In the genomic region with DNA sequence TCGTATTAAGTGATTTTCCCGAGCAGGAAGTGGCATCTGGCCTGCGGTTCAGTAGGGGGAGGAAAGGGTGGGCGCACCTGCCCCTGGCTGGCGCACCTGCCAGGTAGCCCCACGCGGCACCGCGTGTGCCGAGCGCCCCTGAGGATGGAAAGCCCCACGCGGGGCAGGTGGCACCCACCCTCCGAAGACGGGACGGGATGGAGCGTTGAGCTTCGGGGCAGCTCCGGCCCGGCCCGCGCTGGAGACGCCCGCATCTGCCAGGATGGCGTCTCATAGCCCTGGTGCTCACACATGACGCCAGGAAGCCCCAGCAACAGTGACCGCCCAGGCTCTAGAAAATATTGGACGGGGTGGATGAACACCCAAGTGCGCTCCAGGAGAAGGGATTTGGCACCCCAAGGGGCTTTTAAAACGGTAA, we compare ENCODE assay signal across 8 cellular contexts. TPM values are rescaled to one million over a fixed set of nuclear protein-coding genes. Genes with fewer than 3 reads are reported as not detected.
DNase-seq lines count a peak whose midpoint lies in the region; ATAC-seq, FAIRE-seq and TF ChIP-seq lines count a peak whose summit lies in the region.

No MANE protein-coding gene starts in this region.

- no peaks in the 10 kb centered on the region for H3K4me1 ChIP-seq in HUES64 (ENCODE audit: insufficient read depth, low read length)
- H3K4me1 ChIP-seq in body of pancreas, result peaks cover 30% of the 10 kb centered on the region
- peaks cover 25% of the 10 kb centered on the region for H3K4me1 ChIP-seq in lower lobe of right lung
- H3K4me1 ChIP-seq in aorta (ENCODE audit: control insufficient read depth in 1 of 2, insufficient read depth in 2 of 2, low read length in 2 of 2), result no peaks in the 10 kb centered on the region

- H3K27ac ChIP-seq in HUES64 (ENCODE audit: low read depth, low read length) (no peak overlapping the region), body of pancreas (peak overlapping the region in 3 of 4 donors; percentile 66 to 83 (median 82)), lower lobe of right lung (peak overlapping the region; percentile 91), aorta (ENCODE audit: low read depth in 1 of 2, low read length in 2 of 2) (peak overlapping the region; percentile 47 to 99)

- WGBS in HUES64, result 7% methylated on average over 30 of the region's 30 CpGs
- WGBS in body of pancreas, 2 donors, result 3% methylated on average over 14 to 30 of the region's 30 CpGs
- WGBS in aorta, 2 donors, result 3 to 5% methylated on average over 30 of the region's 30 CpGs

- peaks cover 90% of the 10 kb centered on the region for H3K27me3 ChIP-seq in HUES64 (ENCODE audit: insufficient read depth, low read length)
- peaks cover 0 to 28% of the 10 kb centered on the region in 2 donors for H3K27me3 ChIP-seq in body of pancreas
- H3K27me3 ChIP-seq in lower lobe of right lung (ENCODE audit: low read depth), result peaks cover 23% of the 10 kb centered on the region
- H3K27me3 ChIP-seq in aorta (ENCODE audit: control insufficient read depth in 1 of 2, insufficient read depth in 2 of 2, low read length in 1 of 2), result no peaks in the 10 kb centered on the region

- H3K36me3 ChIP-seq in HUES64 (ENCODE audit: insufficient read depth, low read length) (no peaks in the 10 kb centered on the region), body of pancreas (replicated peaks in 1 of 2; ENCODE audit: insufficient read depth in 1 of 2, low read depth in 2 of 2) (no peaks in the 10 kb centered on the region), lower lobe of right lung (no peaks in the 10 kb centered on the region), aorta (ENCODE audit: control insufficient read depth in 1 of 2, insufficient read depth in 2 of 2, low read length in 1 of 2) (no peaks in the 10 kb centered on the region)

- H3K4me3 ChIP-seq in AG10803 (ENCODE audit: low read length) (peak overlapping the region; percentile 55), HUES64 (ENCODE audit: low read length) (peak overlapping the region; percentile 54), body of pancreas (no peak overlapping the region), lower lobe of right lung (peak overlapping the region; percentile 62), aorta (ENCODE audit: low read length in 2 of 2) (peak overlapping the region in 1 of 2 donors; percentile 81)

- no peak for FAIRE-seq in RCC 7860 (lab: Jason Lieb, UNC)

- DNase-seq in AG10803 (ENCODE audit: low read depth) (peak; percentile 26), body of pancreas (no peak), lower lobe of right lung (no peak), aorta (peak; percentile 60 to 85), RCC 7860 (ENCODE audit: low spot score) (no peak), UCSD-AML1 (lab: John Stamatoyannopoulos, UW; ENCODE audit: unreplicated experiment) (no peak)
- no peak for DNase-seq in NK-92 treated with Interleukin-12 subunit alpha and Interleukin-12 subunit beta, amount 100 ng/mL, for 24 hours (lab: John Stamatoyannopoulos, UW)

- H3K9me3 ChIP-seq in HUES64 (ENCODE audit: insufficient read depth, low read depth, low read length) (no peaks in the 10 kb centered on the region), body of pancreas (no peaks in the 10 kb centered on the region), lower lobe of right lung (no peaks in the 10 kb centered on the region), aorta (ENCODE audit: control insufficient read depth, low read length) (no peaks in the 10 kb centered on the region)

- TF ChIP-seq CTCF in AG10803 (conservative IDR thresholded peaks at IDR 0.05; ENCODE audit: low read length) (no peak), body of pancreas (IDR thresholded peaks at IDR 0.05) (no peak), lower lobe of right lung (IDR thresholded peaks at IDR 0.05) (no peak)

- H3K9ac ChIP-seq in HUES64 (ENCODE audit: low read depth, low read length), result no peak overlapping the region

- intact Hi-C loops in body of pancreas (cut with DNase I), result no loop called here
- intact Hi-C loops in lower lobe of right lung (cut with DNase I), result no loop called here
- intact Hi-C loops in aorta (cut with DNase I), result loop anchor here (2.0 to 10.0 kb wide), 3 partner anchors 62 to 639 kb away; a partner anchor contains a TSS

- ATAC-seq in body of pancreas, result no peak
- ATAC-seq in lower lobe of right lung, result peak; percentile 4 to 21
- peak; percentile 54 for ATAC-seq in aorta (ENCODE audit: low FRiP score)

- TF ChIP-seq POLR2A in body of pancreas (IDR thresholded peaks at IDR 0.05), result no peak

RNA-seq across cellular contexts. Expression of a gene that starts 2.5 kb away (rescaled TPM):
- polyA plus RNA-seq in HUES64 (2013, experiment 1 of 2), result 3.4 TPM
- polyA plus RNA-seq in HUES64 (2013, experiment 2 of 2), result 7.1 TPM
- total RNA-seq in body of pancreas (1 to 10 TPM; 5.2 to 5.9 TPM), lower lobe of right lung (21.4 TPM), aorta (10 to 100 TPM; 37.2 to 39.2 TPM)
- polyA plus RNA-seq in aorta, result 1 to 10 TPM; 2.0 to 7.2 TPM

Comparison
In these comparisons a context has a peak if more than half of its experiments do, and no peak if none do; other contexts are left out.
1. DNase-seq: peak in AG10803 (single experiment) and aorta (2 of 2); none in body of pancreas (0 of 4), lower lobe of right lung (single experiment), RCC 7860 (single experiment), UCSD-AML1 (single experiment) and NK-92 treated with Interleukin-12 subunit alpha and Interleukin-12 subunit beta, amount 100 ng/mL, for 24 hours (single experiment).
2. H3K4me3 ChIP-seq: peak in AG10803 (single experiment), HUES64 (single experiment) and lower lobe of right lung (single experiment); none in body of pancreas (0 of 2).
3. intact Hi-C loops: an anchor here in aorta (2.0 to 10.0 kb wide); none called in body of pancreas and lower lobe of right lung.